ENCODE assay signal across 8 cellular contexts in genomic region chr6:33788694-33789549, GRCh38. TPM values are rescaled to one million over a fixed set of nuclear protein-coding genes. Genes with fewer than 3 reads are reported as not detected.
DNase-seq lines count a peak whose midpoint lies in the region; ATAC-seq, FAIRE-seq and TF ChIP-seq lines count a peak whose summit lies in the region.

LEMD2 (minus strand) TSS chr6:33789130; CDS start chr6:33789116, 14 bp downstream.

- peaks cover 16 to 24% of the 10 kb centered on the region in 2 donors for H3K4me1 ChIP-seq in kidney (ENCODE audit: control insufficient read depth in 1 of 2, insufficient read depth in 1 of 2, low read depth in 1 of 2, low read length in 2 of 2)

- no peaks in the 10 kb centered on the region for H3K9me3 ChIP-seq in kidney (ENCODE audit: control insufficient read depth in 1 of 2, low read length in 2 of 2)

- H3K4me3 ChIP-seq in kidney (ENCODE audit: low read length in 2 of 2): peak within 1 kb of the TSS; percentile 68 to 78

- peak; percentile 87 for DNase-seq in AG09319 (ENCODE audit: extremely low read depth, low read depth)
- DNase-seq in NCI-H460 (ENCODE audit: extremely low read depth, low read depth): peak; percentile 81
- DNase-seq in activated CD4-positive, CD25-positive, alpha-beta regulatory T cell treated with anti-CD3 and anti-CD28 coated beads, Interleukin-2, amount 50 U/mL, for 72 hours: peak; percentile 97
- DNase-seq in cerebellar cortex (ENCODE audit: low spot score): peak; percentile 93
- peak; percentile 97 for DNase-seq in kidney
- peak; percentile 89 to 94 for DNase-seq in stimulated activated CD4-positive, alpha-beta T cell treated with anti-CD3 and anti-CD28 coated beads, Interleukin-15, amount 100 ng/mL, for 1 hour (ENCODE audit: low read depth in 1 of 2, low spot score in 1 of 2)

- FAIRE-seq in kidney (lab: Jason Lieb, UNC): no peak

- H3K27ac ChIP-seq in kidney (ENCODE audit: low read depth in 2 of 2, low read length in 2 of 2): peak within 1 kb of the TSS; percentile 92 to 97

- peaks cover 3 to 9% of the 10 kb centered on the region in 2 donors for H3K36me3 ChIP-seq in kidney (ENCODE audit: control insufficient read depth in 1 of 2, insufficient read depth in 2 of 2, low read length in 2 of 2)

- intact Hi-C loops in kidney (cut with DNase I): no loop called here

- TF ChIP-seq CTCF in AG09319 (IDR thresholded peaks at IDR 0.05; ENCODE audit: low read depth, low read length) (no peak), kidney (IDR thresholded peaks at IDR 0.05; ENCODE audit: borderline replicate concordance, extremely low read depth, insufficient read depth) (no peak)

- peak within 1 kb of the TSS; percentile 78 to 79 for H3K9ac ChIP-seq in kidney (ENCODE audit: low read length in 2 of 2)

- ATAC-seq in GM19035 (IDR thresholded peaks at IDR 0.05; ENCODE audit: unreplicated experiment) (peak; percentile 84), HG03342 (IDR thresholded peaks at IDR 0.05; ENCODE audit: unreplicated experiment) (peak; percentile 82)

RNA-seq across cellular contexts. Expression of gene LEMD2, which starts in this region (rescaled TPM):
- total RNA-seq in NCI-H460 (2014; rRNA removed; shearing (Covaris generic)): 39.6 and 40.9 TPM in 2 replicates
- 89.2 and 95.7 TPM in 2 replicates for polyA plus RNA-seq in NCI-H460 (2014; cell fraction: nucleus; rRNA removed)
- 57.1 TPM for total RNA-seq in kidney
- polyA plus RNA-seq in kidney (ENCODE audit: insufficient read depth, low read depth, low replicate concordance): 36.4 TPM

Comparison
In these comparisons a context has a peak if more than half of its experiments do, and no peak if none do; other contexts are left out.
1. Peak in every context shown above with its lines: DNase-seq, ATAC-seq, H3K4me3 ChIP-seq and H3K27ac ChIP-seq.